12 cellular contexts compared by ENCODE assay signal in genomic region chr1:11842154-11843041, GRCh38. TPM values are rescaled to one million over a fixed set of nuclear protein-coding genes. Genes with fewer than 3 reads are reported as not detected.
A peak's percentile ranks its signal among the peaks of the same experiment; 100 is the strongest.
DNase-seq lines count a peak whose midpoint lies in the region; ATAC-seq and TF ChIP-seq lines count a peak whose summit lies in the region.
"Had no signal": no experiment of that assay in that cellular context is flagged by ENCODE, and none has a peak within 500 bp of the region (broad histone marks: within the 10 kb centered on the region; RNA-seq: fewer than 3 reads in every experiment).

No MANE protein-coding gene starts in this region.

- BruUV-seq in Calu3 (replicated peaks; lab: Mats Ljungman, UMichigan), result no TSS peak

- peaks cover 52% of the 10 kb centered on the region for H3K36me3 ChIP-seq in BLaER1

- H3K27ac Mint-ChIP-seq in activated CD8-positive, alpha-beta T cell treated with anti-CD3 and anti-CD28 coated beads for 36 hours, result no peak overlapping the region
- no peak overlapping the region for H3K27ac Mint-ChIP-seq in Calu3 (ENCODE audit: unreplicated experiment)
- H3K27ac Mint-ChIP-seq: endodermal cell, T-cell had no signal

- no peaks in the 10 kb centered on the region for H3K27me3 ChIP-seq in BLaER1

- no peaks in the 10 kb centered on the region for H3K4me1 Mint-ChIP-seq in activated CD8-positive, alpha-beta T cell treated with anti-CD3 and anti-CD28 coated beads for 36 hours (ENCODE audit: low read depth)
- no peaks in the 10 kb centered on the region for H3K4me1 Mint-ChIP-seq in Calu3 (ENCODE audit: low read depth, unreplicated experiment)

- no peak overlapping the region for H3K4me3 Mint-ChIP-seq in activated CD8-positive, alpha-beta T cell treated with anti-CD3 and anti-CD28 coated beads for 36 hours
- H3K4me3 Mint-ChIP-seq in Calu3 (ENCODE audit: low read depth, unreplicated experiment), result no peak overlapping the region
- H3K4me3 Mint-ChIP-seq: endodermal cell, T-cell had no signal

- no peak for TF ChIP-seq CTCF in activated CD8-positive, alpha-beta T cell treated with anti-CD3 and anti-CD28 coated beads for 36 hours (IDR thresholded peaks at IDR 0.05)
- no peak for TF ChIP-seq CTCF in Calu3 (IDR thresholded peaks at IDR 0.05; ENCODE audit: unreplicated experiment)

- CTCF ChIA-PET in activated CD8-positive, alpha-beta T cell treated with anti-CD3 and anti-CD28 coated beads for 36 hours (lab: Charles Lee), result no interaction called here
- CTCF ChIA-PET in Calu3 (lab: Charles Lee), result no interaction called here

- POLR2A ChIA-PET in activated CD8-positive, alpha-beta T cell treated with anti-CD3 and anti-CD28 coated beads for 36 hours (lab: Charles Lee), result interaction anchor here (8.7 kb wide), 1 partner anchor 66 kb away, joined by 111 read pairs; no protein-coding TSS in a partner anchor

- H3K4me1 ChIP-seq in BLaER1, result peaks cover 80% of the 10 kb centered on the region

- H3K4me2 ChIP-seq in BLaER1, result peak overlapping the region; percentile 86

- no peaks in the 10 kb centered on the region for H3K27me3 Mint-ChIP-seq in activated CD8-positive, alpha-beta T cell treated with anti-CD3 and anti-CD28 coated beads for 36 hours
- H3K27me3 Mint-ChIP-seq in Calu3 (ENCODE audit: unreplicated experiment), result no peaks in the 10 kb centered on the region
- H3K27me3 Mint-ChIP-seq: T-cell had no signal

- intact Hi-C loops in activated CD8-positive, alpha-beta T cell treated with anti-CD3 and anti-CD28 coated beads for 36 hours (cut with micrococcal nuclease), result no loop called here
- intact Hi-C loops in Calu3 (cut with micrococcal nuclease; ENCODE audit: unreplicated experiment), result no loop called here

- peaks cover 36% of the 10 kb centered on the region for H4K20me1 ChIP-seq in BLaER1

- peak; percentile 56 for DNase-seq in SKM-1 (lab: John Stamatoyannopoulos, UW; ENCODE audit: unreplicated experiment)
- DNase-seq in inferior parietal cortex (ENCODE audit: extremely low spot score), result peak; percentile 69
- no peak for DNase-seq in activated effector memory CD4-positive, alpha-beta T cell treated with Interleukin-2 at 50 U/mL for 16 hours
- no peak for DNase-seq in activated CD8-positive, alpha-beta T cell treated with anti-CD3 and anti-CD28 coated beads for 36 hours
- no peak for DNase-seq in Calu3
- DNase-seq: endodermal cell, NCI-H1048, T-cell had no signal

- H3K4me3 ChIP-seq in BLaER1, result peak overlapping the region; percentile 35

- no peaks in the 10 kb centered on the region for H3K9me3 Mint-ChIP-seq in activated CD8-positive, alpha-beta T cell treated with anti-CD3 and anti-CD28 coated beads for 36 hours
- H3K9me3 Mint-ChIP-seq in Calu3 (ENCODE audit: low read depth, unreplicated experiment), result no peaks in the 10 kb centered on the region
- H3K9me3 Mint-ChIP-seq: endodermal cell, T-cell had no signal

- no peaks in the 10 kb centered on the region for H3K9me3 ChIP-seq in BLaER1

- peak overlapping the region; percentile 17; the same call in 1 of the 2 replicates for H3K9ac ChIP-seq in BLaER1

- peak overlapping the region; percentile 65 for H3K27ac ChIP-seq in BLaER1
- H3K27ac ChIP-seq: C4-2B had no signal

- peak; percentile 65 for ATAC-seq in HG03066 (IDR thresholded peaks at IDR 0.05; ENCODE audit: low read depth, unreplicated experiment)
- ATAC-seq in activated CD8-positive, alpha-beta T cell treated with anti-CD3 and anti-CD28 coated beads for 36 hours, result no peak
- ATAC-seq in GM21825 (IDR thresholded peaks at IDR 0.05; ENCODE audit: unreplicated experiment), result no peak
- ATAC-seq: T-cell had no signal

- H3K36me3 Mint-ChIP-seq in activated CD8-positive, alpha-beta T cell treated with anti-CD3 and anti-CD28 coated beads for 36 hours (ENCODE audit: low read depth), result peaks cover 19% of the 10 kb centered on the region
- H3K36me3 Mint-ChIP-seq in Calu3 (ENCODE audit: insufficient read depth, unreplicated experiment), result peaks cover 45% of the 10 kb centered on the region

RNA-seq across cellular contexts. Expression of gene NPPA, which starts 5.2 kb away (rescaled TPM):
- total RNA-seq in activated CD8-positive, alpha-beta T cell treated with anti-CD3 and anti-CD28 coated beads for 36 hours, result not detected
- total RNA-seq in Calu3 (2022), result not detected in 2 replicates
- total RNA-seq: endodermal cell, T-cell had no signal

RNA-seq across cellular contexts. Expression of gene NPPB, which starts 16.3 kb away (rescaled TPM):
- total RNA-seq in activated CD8-positive, alpha-beta T cell treated with anti-CD3 and anti-CD28 coated beads for 36 hours, result not detected
- not detected in 2 replicates for total RNA-seq in Calu3 (2022)
- total RNA-seq: T-cell had no signal

RNA-seq across cellular contexts. Expression of gene CLCN6, which starts 36.4 kb away (rescaled TPM):
- total RNA-seq in activated CD8-positive, alpha-beta T cell treated with anti-CD3 and anti-CD28 coated beads for 36 hours, result 10 to 100 TPM; 10.8 to 12.2 TPM
- 17.4 and 23.6 TPM in 2 replicates for total RNA-seq in Calu3 (2022)

RNA-seq across cellular contexts. Expression of gene MTHFR, which starts 36.6 kb away (rescaled TPM):
- 1 to 10 TPM; 9.6 TPM for total RNA-seq in activated CD8-positive, alpha-beta T cell treated with anti-CD3 and anti-CD28 coated beads for 36 hours
- 16.4 and 21.0 TPM in 2 replicates for total RNA-seq in Calu3 (2022)

Comparison
In these comparisons a context has a peak if more than half of its experiments do, and no peak if none do; other contexts are left out.
1. DNase-seq: peak in SKM-1 (single experiment) and inferior parietal cortex (single experiment); none in activated effector memory CD4-positive, alpha-beta T cell treated with Interleukin-2 at 50 U/mL for 16 hours (single experiment), activated CD8-positive, alpha-beta T cell treated with anti-CD3 and anti-CD28 coated beads for 36 hours (single experiment) and Calu3 (single experiment).